In the genomic region with DNA sequence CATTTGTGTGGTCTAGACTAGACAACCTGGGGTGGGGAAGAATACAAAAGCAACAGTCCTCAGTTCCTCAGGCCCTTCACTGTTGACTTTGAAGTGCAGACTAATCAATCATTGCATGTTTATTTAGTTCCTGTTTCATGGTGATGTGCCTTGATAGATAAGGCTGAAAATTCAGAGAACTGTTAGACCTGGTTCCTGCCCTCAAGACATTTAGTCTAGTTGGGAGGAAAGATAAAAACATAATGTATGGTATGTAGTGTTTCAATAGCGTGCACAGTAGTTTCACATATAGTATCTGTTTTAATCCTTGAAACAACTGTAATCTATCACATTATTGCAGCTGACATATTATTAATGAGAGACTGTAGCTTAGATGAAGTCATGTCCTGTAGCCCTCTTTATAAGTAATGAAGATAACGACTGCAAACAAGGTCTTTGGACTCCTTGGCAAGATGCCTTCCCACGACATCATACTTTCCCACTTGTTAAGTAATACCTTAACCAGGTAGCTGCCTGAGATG, we compare ENCODE assay signal across 1 cellular context.
A peak's percentile ranks its signal among the peaks of the same experiment; 100 is the strongest.
TF ChIP-seq lines count a peak whose summit lies in the region.

No MANE protein-coding gene starts in this region.

TF ChIP-seq in K562, 482 proteins besides CTCF, POLR2A, EP300 and RAD21 (continued from another document and continues in another):
- TF ChIP-seq, protein P1, sequence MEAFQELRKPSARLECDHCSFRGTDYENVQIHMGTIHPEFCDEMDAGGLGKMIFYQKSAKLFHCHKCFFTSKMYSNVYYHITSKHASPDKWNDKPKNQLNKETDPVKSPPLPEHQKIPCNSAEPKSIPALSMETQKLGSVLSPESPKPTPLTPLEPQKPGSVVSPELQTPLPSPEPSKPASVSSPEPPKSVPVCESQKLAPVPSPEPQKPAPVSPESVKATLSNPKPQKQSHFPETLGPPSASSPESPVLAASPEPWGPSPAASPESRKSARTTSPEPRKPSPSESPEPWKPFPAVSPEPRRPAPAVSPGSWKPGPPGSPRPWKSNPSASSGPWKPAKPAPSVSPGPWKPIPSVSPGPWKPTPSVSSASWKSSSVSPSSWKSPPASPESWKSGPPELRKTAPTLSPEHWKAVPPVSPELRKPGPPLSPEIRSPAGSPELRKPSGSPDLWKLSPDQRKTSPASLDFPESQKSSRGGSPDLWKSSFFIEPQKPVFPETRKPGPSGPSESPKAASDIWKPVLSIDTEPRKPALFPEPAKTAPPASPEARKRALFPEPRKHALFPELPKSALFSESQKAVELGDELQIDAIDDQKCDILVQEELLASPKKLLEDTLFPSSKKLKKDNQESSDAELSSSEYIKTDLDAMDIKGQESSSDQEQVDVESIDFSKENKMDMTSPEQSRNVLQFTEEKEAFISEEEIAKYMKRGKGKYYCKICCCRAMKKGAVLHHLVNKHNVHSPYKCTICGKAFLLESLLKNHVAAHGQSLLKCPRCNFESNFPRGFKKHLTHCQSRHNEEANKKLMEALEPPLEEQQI (IDR thresholded peaks at IDR 0.05) = peak; percentile 34; the same call in 1 of the 2 replicates
- TF ChIP-seq ELF1 (tag; IDR thresholded peaks at IDR 0.05) = no peak
- TF ChIP-seq ZNF354B (CRISPR knock-in tag; IDR thresholded peaks at IDR 0.05) = no peak
- TF ChIP-seq KDM1A (IDR thresholded peaks at IDR 0.05) = peak; percentile 96 to 97
- peak; percentile 45; the same call in 1 of the 2 replicates for TF ChIP-seq EP400 (IDR thresholded peaks at IDR 0.05)
- TF ChIP-seq SOX6 (IDR thresholded peaks at IDR 0.05) = peak; percentile 93
- no peak for TF ChIP-seq ZC3H11A (IDR thresholded peaks at IDR 0.05; ENCODE audit: low read depth, low read length)
- no peak for TF ChIP-seq MIER1 (IDR thresholded peaks at IDR 0.05; ENCODE audit: low read depth)
- TF ChIP-seq, protein P2, sequence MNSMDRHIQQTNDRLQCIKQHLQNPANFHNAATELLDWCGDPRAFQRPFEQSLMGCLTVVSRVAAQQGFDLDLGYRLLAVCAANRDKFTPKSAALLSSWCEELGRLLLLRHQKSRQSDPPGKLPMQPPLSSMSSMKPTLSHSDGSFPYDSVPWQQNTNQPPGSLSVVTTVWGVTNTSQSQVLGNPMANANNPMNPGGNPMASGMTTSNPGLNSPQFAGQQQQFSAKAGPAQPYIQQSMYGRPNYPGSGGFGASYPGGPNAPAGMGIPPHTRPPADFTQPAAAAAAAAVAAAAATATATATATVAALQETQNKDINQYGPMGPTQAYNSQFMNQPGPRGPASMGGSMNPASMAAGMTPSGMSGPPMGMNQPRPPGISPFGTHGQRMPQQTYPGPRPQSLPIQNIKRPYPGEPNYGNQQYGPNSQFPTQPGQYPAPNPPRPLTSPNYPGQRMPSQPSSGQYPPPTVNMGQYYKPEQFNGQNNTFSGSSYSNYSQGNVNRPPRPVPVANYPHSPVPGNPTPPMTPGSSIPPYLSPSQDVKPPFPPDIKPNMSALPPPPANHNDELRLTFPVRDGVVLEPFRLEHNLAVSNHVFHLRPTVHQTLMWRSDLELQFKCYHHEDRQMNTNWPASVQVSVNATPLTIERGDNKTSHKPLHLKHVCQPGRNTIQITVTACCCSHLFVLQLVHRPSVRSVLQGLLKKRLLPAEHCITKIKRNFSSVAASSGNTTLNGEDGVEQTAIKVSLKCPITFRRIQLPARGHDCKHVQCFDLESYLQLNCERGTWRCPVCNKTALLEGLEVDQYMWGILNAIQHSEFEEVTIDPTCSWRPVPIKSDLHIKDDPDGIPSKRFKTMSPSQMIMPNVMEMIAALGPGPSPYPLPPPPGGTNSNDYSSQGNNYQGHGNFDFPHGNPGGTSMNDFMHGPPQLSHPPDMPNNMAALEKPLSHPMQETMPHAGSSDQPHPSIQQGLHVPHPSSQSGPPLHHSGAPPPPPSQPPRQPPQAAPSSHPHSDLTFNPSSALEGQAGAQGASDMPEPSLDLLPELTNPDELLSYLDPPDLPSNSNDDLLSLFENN (IDR thresholded peaks at IDR 0.05; ENCODE audit: low read depth in 2 of 2, low read length in 2 of 2) = peak in 1 of 2 experiments; percentile 88; a peak in 2 of 4 replicates
- peak; percentile 93 for TF ChIP-seq SMARCE1 (IDR thresholded peaks at IDR 0.05)
- no peak for TF ChIP-seq KLF1 (tag; IDR thresholded peaks at IDR 0.05)
- TF ChIP-seq, protein P3, sequence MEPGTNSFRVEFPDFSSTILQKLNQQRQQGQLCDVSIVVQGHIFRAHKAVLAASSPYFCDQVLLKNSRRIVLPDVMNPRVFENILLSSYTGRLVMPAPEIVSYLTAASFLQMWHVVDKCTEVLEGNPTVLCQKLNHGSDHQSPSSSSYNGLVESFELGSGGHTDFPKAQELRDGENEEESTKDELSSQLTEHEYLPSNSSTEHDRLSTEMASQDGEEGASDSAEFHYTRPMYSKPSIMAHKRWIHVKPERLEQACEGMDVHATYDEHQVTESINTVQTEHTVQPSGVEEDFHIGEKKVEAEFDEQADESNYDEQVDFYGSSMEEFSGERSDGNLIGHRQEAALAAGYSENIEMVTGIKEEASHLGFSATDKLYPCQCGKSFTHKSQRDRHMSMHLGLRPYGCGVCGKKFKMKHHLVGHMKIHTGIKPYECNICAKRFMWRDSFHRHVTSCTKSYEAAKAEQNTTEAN (CRISPR knock-in tag; IDR thresholded peaks at IDR 0.05) = no peak
- TF ChIP-seq, protein P4, sequence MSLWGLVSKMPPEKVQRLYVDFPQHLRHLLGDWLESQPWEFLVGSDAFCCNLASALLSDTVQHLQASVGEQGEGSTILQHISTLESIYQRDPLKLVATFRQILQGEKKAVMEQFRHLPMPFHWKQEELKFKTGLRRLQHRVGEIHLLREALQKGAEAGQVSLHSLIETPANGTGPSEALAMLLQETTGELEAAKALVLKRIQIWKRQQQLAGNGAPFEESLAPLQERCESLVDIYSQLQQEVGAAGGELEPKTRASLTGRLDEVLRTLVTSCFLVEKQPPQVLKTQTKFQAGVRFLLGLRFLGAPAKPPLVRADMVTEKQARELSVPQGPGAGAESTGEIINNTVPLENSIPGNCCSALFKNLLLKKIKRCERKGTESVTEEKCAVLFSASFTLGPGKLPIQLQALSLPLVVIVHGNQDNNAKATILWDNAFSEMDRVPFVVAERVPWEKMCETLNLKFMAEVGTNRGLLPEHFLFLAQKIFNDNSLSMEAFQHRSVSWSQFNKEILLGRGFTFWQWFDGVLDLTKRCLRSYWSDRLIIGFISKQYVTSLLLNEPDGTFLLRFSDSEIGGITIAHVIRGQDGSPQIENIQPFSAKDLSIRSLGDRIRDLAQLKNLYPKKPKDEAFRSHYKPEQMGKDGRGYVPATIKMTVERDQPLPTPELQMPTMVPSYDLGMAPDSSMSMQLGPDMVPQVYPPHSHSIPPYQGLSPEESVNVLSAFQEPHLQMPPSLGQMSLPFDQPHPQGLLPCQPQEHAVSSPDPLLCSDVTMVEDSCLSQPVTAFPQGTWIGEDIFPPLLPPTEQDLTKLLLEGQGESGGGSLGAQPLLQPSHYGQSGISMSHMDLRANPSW (CRISPR knock-in tag; IDR thresholded peaks at IDR 0.05) = no peak
- peak; percentile 91 for TF ChIP-seq RNF2 (IDR thresholded peaks at IDR 0.05)
- TF ChIP-seq MAZ (CRISPR knock-in tag; conservative IDR thresholded peaks at IDR 0.05 in 1 of 2, IDR thresholded peaks at IDR 0.05 in 1 of 2) = peak in 1 of 2 experiments; percentile 39; a peak in 1 of 4 replicates
- TF ChIP-seq SMAD3 (CRISPR knock-in tag; conservative IDR thresholded peaks at IDR 0.05) = no peak
- TF ChIP-seq HMG20A (CRISPR knock-in tag; conservative IDR thresholded peaks at IDR 0.05) = no peak
- TF ChIP-seq, protein P5, sequence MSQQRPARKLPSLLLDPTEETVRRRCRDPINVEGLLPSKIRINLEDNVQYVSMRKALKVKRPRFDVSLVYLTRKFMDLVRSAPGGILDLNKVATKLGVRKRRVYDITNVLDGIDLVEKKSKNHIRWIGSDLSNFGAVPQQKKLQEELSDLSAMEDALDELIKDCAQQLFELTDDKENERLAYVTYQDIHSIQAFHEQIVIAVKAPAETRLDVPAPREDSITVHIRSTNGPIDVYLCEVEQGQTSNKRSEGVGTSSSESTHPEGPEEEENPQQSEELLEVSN (IDR thresholded peaks at IDR 0.05; ENCODE audit: borderline replicate concordance in 1 of 2, extremely low read depth in 1 of 2, insufficient read depth in 1 of 2, insufficient read length in 1 of 2, low read depth in 1 of 2, low read length in 1 of 2, poor library complexity in 1 of 2, severe bottlenecking in 1 of 2) = no peak
- peak; percentile 81; the same call in 1 of the 2 replicates for TF ChIP-seq CTBP1 (IDR thresholded peaks at IDR 0.05; ENCODE audit: borderline replicate concordance)
- no peak for TF ChIP-seq SP1 (CRISPR knock-in tag; IDR thresholded peaks at IDR 0.05)
- peak; percentile 71; the same call in 1 of the 2 replicates for TF ChIP-seq MBD2 (IDR thresholded peaks at IDR 0.05; ENCODE audit: borderline replicate concordance, low read depth)
- no peak for TF ChIP-seq DIDO1 (tag; IDR thresholded peaks at IDR 0.05; ENCODE audit: low read depth)
- TF ChIP-seq MEF2D (tag; conservative IDR thresholded peaks at IDR 0.05; ENCODE audit: low read depth) = 0 out of 2 replicates have a peak, but pooled peaks have one; percentile 49
- TF ChIP-seq ZFP36 (IDR thresholded peaks at IDR 0.05; ENCODE audit: low read depth, low read length, partially characterized antibody) = no peak
- TF ChIP-seq MECOM (CRISPR knock-in tag; IDR thresholded peaks at IDR 0.05) = 0 out of 2 replicates have a peak, but pooled peaks have one; percentile 69
- no peak for TF ChIP-seq SNRNP70 (optimal IDR thresholded peaks at IDR 0.05; ENCODE audit: low read depth, low read length)
- TF ChIP-seq ATF7 (IDR thresholded peaks at IDR 0.05) = peak; percentile 72; the same call in 1 of the 2 replicates
- no peak for TF ChIP-seq ZNF695 (CRISPR knock-in tag; IDR thresholded peaks at IDR 0.05)
- TF ChIP-seq, protein P6, sequence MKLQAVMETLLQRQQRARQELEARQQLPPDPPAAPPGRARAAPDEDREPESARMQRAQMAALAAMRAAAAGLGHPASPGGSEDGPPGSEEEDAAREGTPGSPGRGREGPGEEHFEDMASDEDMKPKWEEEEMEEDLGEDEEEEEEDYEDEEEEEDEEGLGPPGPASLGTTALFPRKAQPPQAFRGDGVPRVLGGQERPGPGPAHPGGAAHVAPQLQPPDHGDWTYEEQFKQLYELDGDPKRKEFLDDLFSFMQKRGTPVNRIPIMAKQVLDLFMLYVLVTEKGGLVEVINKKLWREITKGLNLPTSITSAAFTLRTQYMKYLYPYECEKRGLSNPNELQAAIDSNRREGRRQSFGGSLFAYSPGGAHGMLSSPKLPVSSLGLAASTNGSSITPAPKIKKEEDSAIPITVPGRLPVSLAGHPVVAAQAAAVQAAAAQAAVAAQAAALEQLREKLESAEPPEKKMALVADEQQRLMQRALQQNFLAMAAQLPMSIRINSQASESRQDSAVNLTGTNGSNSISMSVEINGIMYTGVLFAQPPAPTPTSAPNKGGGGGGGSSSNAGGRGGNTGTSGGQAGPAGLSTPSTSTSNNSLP (IDR thresholded peaks at IDR 0.05; ENCODE audit: borderline replicate concordance, low read depth, low read length) = peak; percentile 80
- peak; percentile 94 for TF ChIP-seq DPF2 (IDR thresholded peaks at IDR 0.05)
- TF ChIP-seq, protein P7, sequence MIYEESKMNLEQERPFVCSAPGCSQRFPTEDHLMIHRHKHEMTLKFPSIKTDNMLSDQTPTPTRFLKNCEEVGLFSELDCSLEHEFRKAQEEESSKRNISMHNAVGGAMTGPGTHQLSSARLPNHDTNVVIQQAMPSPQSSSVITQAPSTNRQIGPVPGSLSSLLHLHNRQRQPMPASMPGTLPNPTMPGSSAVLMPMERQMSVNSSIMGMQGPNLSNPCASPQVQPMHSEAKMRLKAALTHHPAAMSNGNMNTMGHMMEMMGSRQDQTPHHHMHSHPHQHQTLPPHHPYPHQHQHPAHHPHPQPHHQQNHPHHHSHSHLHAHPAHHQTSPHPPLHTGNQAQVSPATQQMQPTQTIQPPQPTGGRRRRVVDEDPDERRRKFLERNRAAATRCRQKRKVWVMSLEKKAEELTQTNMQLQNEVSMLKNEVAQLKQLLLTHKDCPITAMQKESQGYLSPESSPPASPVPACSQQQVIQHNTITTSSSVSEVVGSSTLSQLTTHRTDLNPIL (CRISPR knock-in tag; IDR thresholded peaks at IDR 0.05) = no peak
- 0 out of 2 replicates have a peak, but pooled peaks have one; percentile 33 for TF ChIP-seq TCF7L2 (IDR thresholded peaks at IDR 0.05; ENCODE audit: low read depth, low read length)
- TF ChIP-seq KAT2B (IDR thresholded peaks at IDR 0.05; ENCODE audit: low read depth, low read length) = no peak
- TF ChIP-seq, protein P8, sequence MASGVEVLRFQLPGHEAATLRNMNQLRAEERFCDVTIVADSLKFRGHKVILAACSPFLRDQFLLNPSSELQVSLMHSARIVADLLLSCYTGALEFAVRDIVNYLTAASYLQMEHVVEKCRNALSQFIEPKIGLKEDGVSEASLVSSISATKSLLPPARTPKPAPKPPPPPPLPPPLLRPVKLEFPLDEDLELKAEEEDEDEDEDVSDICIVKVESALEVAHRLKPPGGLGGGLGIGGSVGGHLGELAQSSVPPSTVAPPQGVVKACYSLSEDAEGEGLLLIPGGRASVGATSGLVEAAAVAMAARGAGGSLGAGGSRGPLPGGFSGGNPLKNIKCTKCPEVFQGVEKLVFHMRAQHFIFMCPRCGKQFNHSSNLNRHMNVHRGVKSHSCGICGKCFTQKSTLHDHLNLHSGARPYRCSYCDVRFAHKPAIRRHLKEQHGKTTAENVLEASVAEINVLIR (CRISPR knock-in tag; IDR thresholded peaks at IDR 0.05) = no peak
- TF ChIP-seq CCNT2 (IDR thresholded peaks at IDR 0.05; ENCODE audit: borderline replicate concordance, extremely low read depth, insufficient read length, low read depth, low read length) = peak; percentile 77
- TF ChIP-seq, protein P9, sequence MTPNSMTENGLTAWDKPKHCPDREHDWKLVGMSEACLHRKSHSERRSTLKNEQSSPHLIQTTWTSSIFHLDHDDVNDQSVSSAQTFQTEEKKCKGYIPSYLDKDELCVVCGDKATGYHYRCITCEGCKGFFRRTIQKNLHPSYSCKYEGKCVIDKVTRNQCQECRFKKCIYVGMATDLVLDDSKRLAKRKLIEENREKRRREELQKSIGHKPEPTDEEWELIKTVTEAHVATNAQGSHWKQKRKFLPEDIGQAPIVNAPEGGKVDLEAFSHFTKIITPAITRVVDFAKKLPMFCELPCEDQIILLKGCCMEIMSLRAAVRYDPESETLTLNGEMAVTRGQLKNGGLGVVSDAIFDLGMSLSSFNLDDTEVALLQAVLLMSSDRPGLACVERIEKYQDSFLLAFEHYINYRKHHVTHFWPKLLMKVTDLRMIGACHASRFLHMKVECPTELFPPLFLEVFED (CRISPR knock-in tag; conservative IDR thresholded peaks at IDR 0.05) = no peak
- TF ChIP-seq DACH1 (IDR thresholded peaks at IDR 0.05; ENCODE audit: partially characterized antibody) = peak; percentile 39
- TF ChIP-seq CC2D1A (IDR thresholded peaks at IDR 0.05) = peak; percentile 86; the same call in 1 of the 2 replicates
- peak; percentile 89; the same call in 1 of the 2 replicates for TF ChIP-seq HDAC2 (IDR thresholded peaks at IDR 0.05)
- TF ChIP-seq ZNF274 (IDR thresholded peaks at IDR 0.05; ENCODE audit: borderline replicate concordance, low read depth, low read length) = peak; percentile 42; the same call in 1 of the 2 replicates
- TF ChIP-seq, protein P10, sequence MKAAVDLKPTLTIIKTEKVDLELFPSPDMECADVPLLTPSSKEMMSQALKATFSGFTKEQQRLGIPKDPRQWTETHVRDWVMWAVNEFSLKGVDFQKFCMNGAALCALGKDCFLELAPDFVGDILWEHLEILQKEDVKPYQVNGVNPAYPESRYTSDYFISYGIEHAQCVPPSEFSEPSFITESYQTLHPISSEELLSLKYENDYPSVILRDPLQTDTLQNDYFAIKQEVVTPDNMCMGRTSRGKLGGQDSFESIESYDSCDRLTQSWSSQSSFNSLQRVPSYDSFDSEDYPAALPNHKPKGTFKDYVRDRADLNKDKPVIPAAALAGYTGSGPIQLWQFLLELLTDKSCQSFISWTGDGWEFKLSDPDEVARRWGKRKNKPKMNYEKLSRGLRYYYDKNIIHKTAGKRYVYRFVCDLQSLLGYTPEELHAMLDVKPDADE (conservative IDR thresholded peaks at IDR 0.05; ENCODE audit: control insufficient read depth, low read depth, low read length) = no peak
- TF ChIP-seq PTTG1 (tag; IDR thresholded peaks at IDR 0.05; ENCODE audit: low read depth) = no peak
- TF ChIP-seq SMARCA4 (IDR thresholded peaks at IDR 0.05) = peak; percentile 95
- peak in 1 of 2 experiments; percentile 85; a peak in 2 of 4 replicates for TF ChIP-seq HDAC1 (IDR thresholded peaks at IDR 0.05)
